In genomic region chr19:35204799-35205732, GRCh38 we compare ENCODE assay signal across 8 cellular contexts. TPM values are rescaled to one million over a fixed set of nuclear protein-coding genes. Genes with fewer than 3 reads are reported as not detected.
A peak's percentile ranks its signal among the peaks of the same experiment; 100 is the strongest.
DNase-seq lines count a peak whose midpoint lies in the region; ATAC-seq and TF ChIP-seq lines count a peak whose summit lies in the region.

No MANE protein-coding gene starts in this region.

- TF ChIP-seq POLR2A in transverse colon (IDR thresholded peaks at IDR 0.05) = no peak

- H3K36me3 ChIP-seq in transverse colon (no peaks in the 10 kb centered on the region), ascending aorta (no peaks in the 10 kb centered on the region)

- H3K4me3 Mint-ChIP-seq in activated T-helper 1 cell treated with anti-CD3 and anti-CD28 coated beads, Interleukin-12 subunit alpha, Interleukin-12 subunit beta, Interleukin-2, Interleukin-4 antibody, amounts not matched to agents 30 ng/mL and 10 ng/mL and 1 ng/mL, durations not matched to agents 14 hours and 24 hours and 36 hours = peak overlapping the region; percentile 61

- DNase-seq in stimulated activated CD4-positive, alpha-beta T cell treated with anti-CD3 and anti-CD28 coated beads, Interleukin-1b, Interleukin-23, amount 100 ng/mL, for 48 hours = peak; percentile 15
- DNase-seq in stimulated activated CD4-positive, alpha-beta T cell treated with anti-CD3 and anti-CD28 coated beads, Interleukin-12 subunit alpha, Interleukin-12 subunit beta, amount 100 ng/mL, for 4 hours = no peak
- no peak for DNase-seq in activated T-helper 1 cell treated with anti-CD3 and anti-CD28 coated beads, Interleukin-12 subunit alpha, Interleukin-12 subunit beta, Interleukin-2, Interleukin-4 antibody, amounts not matched to agents 30 ng/mL and 10 ng/mL and 1 ng/mL, durations not matched to agents 14 hours and 24 hours and 36 hours (ENCODE audit: low spot score)
- DNase-seq in transverse colon = peak; percentile 58
- DNase-seq in midbrain (lab: John Stamatoyannopoulos, UW) = no peak
- DNase-seq in ascending aorta (ENCODE audit: low spot score in 2 of 2) = no peak
- no peak for DNase-seq in T-helper 9 cell

- ATAC-seq in HG03442 (IDR thresholded peaks at IDR 0.05; ENCODE audit: unreplicated experiment) = peak; percentile 57

- H3K4me1 Mint-ChIP-seq in activated T-helper 1 cell treated with anti-CD3 and anti-CD28 coated beads, Interleukin-12 subunit alpha, Interleukin-12 subunit beta, Interleukin-2, Interleukin-4 antibody, amounts not matched to agents 30 ng/mL and 10 ng/mL and 1 ng/mL, durations not matched to agents 14 hours and 24 hours and 36 hours (ENCODE audit: low read depth) = peaks cover 63% of the 10 kb centered on the region

- H3K27me3 ChIP-seq in transverse colon = no peaks in the 10 kb centered on the region
- H3K27me3 ChIP-seq in ascending aorta = no peaks in the 10 kb centered on the region

- H3K4me3 ChIP-seq in transverse colon = no peak overlapping the region
- H3K4me3 ChIP-seq in ascending aorta = no peak overlapping the region

- in situ Hi-C loops in transverse colon (cut with MboI; ENCODE audit: low pct_ligation_motif_present in 1 of 4, low pct_unique_long_range_greater_than_20kb in 1 of 4, low sequenced_read_pairs in 3 of 4) = no loop called here

- WGBS in transverse colon (ENCODE audit: low coverage in 1 of 2), 2 donors = 60 to 63% methylated on average over 6 to 13 of the region's 13 CpGs

- no peaks in the 10 kb centered on the region for H3K27me3 Mint-ChIP-seq in activated T-helper 1 cell treated with anti-CD3 and anti-CD28 coated beads, Interleukin-12 subunit alpha, Interleukin-12 subunit beta, Interleukin-2, Interleukin-4 antibody, amounts not matched to agents 30 ng/mL and 10 ng/mL and 1 ng/mL, durations not matched to agents 14 hours and 24 hours and 36 hours (ENCODE audit: insufficient read depth)

- H3K9me3 ChIP-seq in transverse colon (no peaks in the 10 kb centered on the region), ascending aorta (no peaks in the 10 kb centered on the region)

- intact Hi-C loops in activated T-helper 1 cell treated with anti-CD3 and anti-CD28 coated beads, Interleukin-12 subunit alpha, Interleukin-12 subunit beta, Interleukin-2, Interleukin-4 antibody, amounts not matched to agents 30 ng/mL and 10 ng/mL and 1 ng/mL, durations not matched to agents 14 hours and 24 hours and 36 hours (cut with micrococcal nuclease) = loop anchor here (5.0 kb wide), 1 partner anchor 142 kb away; the partner anchor contains the start of gene FFAR1
- intact Hi-C loops in transverse colon (cut with DNase I; ENCODE audit: low total_unique reads) (no loop called here), ascending aorta (cut with DNase I) (no loop called here)

- peaks cover 7% of the 10 kb centered on the region for H3K36me3 Mint-ChIP-seq in activated T-helper 1 cell treated with anti-CD3 and anti-CD28 coated beads, Interleukin-12 subunit alpha, Interleukin-12 subunit beta, Interleukin-2, Interleukin-4 antibody, amounts not matched to agents 30 ng/mL and 10 ng/mL and 1 ng/mL, durations not matched to agents 14 hours and 24 hours and 36 hours (ENCODE audit: low read depth)

- peak overlapping the region; percentile 37 to 70 (median 61) for H3K27ac ChIP-seq in transverse colon
- H3K27ac ChIP-seq in ascending aorta = no peak overlapping the region

- H3K4me1 ChIP-seq in transverse colon = peaks cover 0 to 26% (median 0%) of the 10 kb centered on the region in 4 donors
- H3K4me1 ChIP-seq in ascending aorta = no peaks in the 10 kb centered on the region

- TF ChIP-seq CTCF in transverse colon (IDR thresholded peaks at IDR 0.05) = no peak
- no peak for TF ChIP-seq CTCF in ascending aorta (IDR thresholded peaks at IDR 0.05)

- H3K9me3 Mint-ChIP-seq in activated T-helper 1 cell treated with anti-CD3 and anti-CD28 coated beads, Interleukin-12 subunit alpha, Interleukin-12 subunit beta, Interleukin-2, Interleukin-4 antibody, amounts not matched to agents 30 ng/mL and 10 ng/mL and 1 ng/mL, durations not matched to agents 14 hours and 24 hours and 36 hours = peaks cover 5% of the 10 kb centered on the region

- peak overlapping the region; percentile 95 for H3K27ac Mint-ChIP-seq in activated T-helper 1 cell treated with anti-CD3 and anti-CD28 coated beads, Interleukin-12 subunit alpha, Interleukin-12 subunit beta, Interleukin-2, Interleukin-4 antibody, amounts not matched to agents 30 ng/mL and 10 ng/mL and 1 ng/mL, durations not matched to agents 14 hours and 24 hours and 36 hours

- TF ChIP-seq EP300 in transverse colon (IDR thresholded peaks at IDR 0.05; ENCODE audit: low read depth) = no peak

RNA-seq across cellular contexts. Expression of gene FAM187B, which starts 23.5 kb away (rescaled TPM):
- not detected in 2 replicates for total RNA-seq in activated T-helper 1 cell treated with anti-CD3 and anti-CD28 coated beads, Interleukin-12 subunit alpha, Interleukin-12 subunit beta, Interleukin-2, Interleukin-4 antibody, amounts not matched to agents 30 ng/mL and 10 ng/mL and 1 ng/mL, durations not matched to agents 14 hours and 24 hours and 36 hours
- total RNA-seq in transverse colon (not detected), ascending aorta (not detected)

RNA-seq across cellular contexts. Expression of gene LSR, which starts 43.7 kb away (rescaled TPM):
- total RNA-seq in activated T-helper 1 cell treated with anti-CD3 and anti-CD28 coated beads, Interleukin-12 subunit alpha, Interleukin-12 subunit beta, Interleukin-2, Interleukin-4 antibody, amounts not matched to agents 30 ng/mL and 10 ng/mL and 1 ng/mL, durations not matched to agents 14 hours and 24 hours and 36 hours = 2.7 and 4.0 TPM in 2 replicates
- total RNA-seq in transverse colon = 100 to 1,000 TPM; 124 to 484 (median 330) TPM
- 79.4 TPM for total RNA-seq in ascending aorta

RNA-seq across cellular contexts. Expression of gene FXYD5, which starts 50.5 kb away (rescaled TPM):
- total RNA-seq in activated T-helper 1 cell treated with anti-CD3 and anti-CD28 coated beads, Interleukin-12 subunit alpha, Interleukin-12 subunit beta, Interleukin-2, Interleukin-4 antibody, amounts not matched to agents 30 ng/mL and 10 ng/mL and 1 ng/mL, durations not matched to agents 14 hours and 24 hours and 36 hours = 299 and 309 TPM in 2 replicates
- total RNA-seq in transverse colon = 10 to 100 TPM in 2 of 4 donors, 1 to 10 TPM in 2; 2.0 to 57.2 (median 15.1) TPM
- total RNA-seq in ascending aorta = 138 TPM

Comparison
In these comparisons a context has a peak if more than half of its experiments do, and no peak if none do; other contexts are left out.
1. DNase-seq: peak in stimulated activated CD4-positive, alpha-beta T cell treated with anti-CD3 and anti-CD28 coated beads, Interleukin-1b, Interleukin-23, amount 100 ng/mL, for 48 hours (single experiment) and transverse colon (single experiment); none in stimulated activated CD4-positive, alpha-beta T cell treated with anti-CD3 and anti-CD28 coated beads, Interleukin-12 subunit alpha, Interleukin-12 subunit beta, amount 100 ng/mL, for 4 hours (single experiment), activated T-helper 1 cell treated with anti-CD3 and anti-CD28 coated beads, Interleukin-12 subunit alpha, Interleukin-12 subunit beta, Interleukin-2, Interleukin-4 antibody, amounts not matched to agents 30 ng/mL and 10 ng/mL and 1 ng/mL, durations not matched to agents 14 hours and 24 hours and 36 hours (single experiment), midbrain (single experiment), ascending aorta (0 of 2) and T-helper 9 cell (single experiment).
2. H3K27ac ChIP-seq: peak in transverse colon (4 of 4); none in ascending aorta (0 of 2).
3. RNA of gene LSR, which starts 43.7 kb away (total RNA-seq): 124 to 484 TPM in transverse colon and 79.4 TPM in ascending aorta (single experiment); 2.7 to 4.0 TPM in activated T-helper 1 cell treated with anti-CD3 and anti-CD28 coated beads, Interleukin-12 subunit alpha, Interleukin-12 subunit beta, Interleukin-2, Interleukin-4 antibody, amounts not matched to agents 30 ng/mL and 10 ng/mL and 1 ng/mL, durations not matched to agents 14 hours and 24 hours and 36 hours; every median in the first group is over 10 times any median in the second.